Comparison of ENCODE assay signal across 1 cellular context in the genomic region with DNA sequence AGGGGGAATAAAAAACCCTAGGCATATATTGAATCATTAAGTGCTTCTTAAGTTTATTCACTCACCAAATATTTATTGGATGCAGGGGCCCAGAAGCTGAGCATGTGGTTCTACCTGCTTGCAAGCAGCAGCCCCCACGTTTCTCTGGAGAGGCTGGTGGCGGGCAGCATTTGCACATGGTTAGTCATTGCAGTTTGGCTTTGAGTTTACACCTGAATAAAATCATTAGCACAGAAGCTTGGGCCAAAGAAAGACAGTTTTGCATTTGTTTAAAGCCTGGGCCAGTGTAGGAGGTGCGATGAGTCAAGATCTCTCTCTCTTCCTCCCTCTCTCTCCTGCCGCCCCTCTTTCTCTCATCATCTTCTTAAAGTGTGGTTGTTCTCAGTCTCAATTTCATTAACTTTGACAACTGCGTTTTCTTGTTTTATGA.
TF ChIP-seq lines count a peak whose summit lies in the region.

No MANE protein-coding gene starts in this region.

TF ChIP-seq in GM23338, 12 proteins besides CTCF, POLR2A, EP300 and RAD21 (continued from another document):
- TF ChIP-seq, protein P1, sequence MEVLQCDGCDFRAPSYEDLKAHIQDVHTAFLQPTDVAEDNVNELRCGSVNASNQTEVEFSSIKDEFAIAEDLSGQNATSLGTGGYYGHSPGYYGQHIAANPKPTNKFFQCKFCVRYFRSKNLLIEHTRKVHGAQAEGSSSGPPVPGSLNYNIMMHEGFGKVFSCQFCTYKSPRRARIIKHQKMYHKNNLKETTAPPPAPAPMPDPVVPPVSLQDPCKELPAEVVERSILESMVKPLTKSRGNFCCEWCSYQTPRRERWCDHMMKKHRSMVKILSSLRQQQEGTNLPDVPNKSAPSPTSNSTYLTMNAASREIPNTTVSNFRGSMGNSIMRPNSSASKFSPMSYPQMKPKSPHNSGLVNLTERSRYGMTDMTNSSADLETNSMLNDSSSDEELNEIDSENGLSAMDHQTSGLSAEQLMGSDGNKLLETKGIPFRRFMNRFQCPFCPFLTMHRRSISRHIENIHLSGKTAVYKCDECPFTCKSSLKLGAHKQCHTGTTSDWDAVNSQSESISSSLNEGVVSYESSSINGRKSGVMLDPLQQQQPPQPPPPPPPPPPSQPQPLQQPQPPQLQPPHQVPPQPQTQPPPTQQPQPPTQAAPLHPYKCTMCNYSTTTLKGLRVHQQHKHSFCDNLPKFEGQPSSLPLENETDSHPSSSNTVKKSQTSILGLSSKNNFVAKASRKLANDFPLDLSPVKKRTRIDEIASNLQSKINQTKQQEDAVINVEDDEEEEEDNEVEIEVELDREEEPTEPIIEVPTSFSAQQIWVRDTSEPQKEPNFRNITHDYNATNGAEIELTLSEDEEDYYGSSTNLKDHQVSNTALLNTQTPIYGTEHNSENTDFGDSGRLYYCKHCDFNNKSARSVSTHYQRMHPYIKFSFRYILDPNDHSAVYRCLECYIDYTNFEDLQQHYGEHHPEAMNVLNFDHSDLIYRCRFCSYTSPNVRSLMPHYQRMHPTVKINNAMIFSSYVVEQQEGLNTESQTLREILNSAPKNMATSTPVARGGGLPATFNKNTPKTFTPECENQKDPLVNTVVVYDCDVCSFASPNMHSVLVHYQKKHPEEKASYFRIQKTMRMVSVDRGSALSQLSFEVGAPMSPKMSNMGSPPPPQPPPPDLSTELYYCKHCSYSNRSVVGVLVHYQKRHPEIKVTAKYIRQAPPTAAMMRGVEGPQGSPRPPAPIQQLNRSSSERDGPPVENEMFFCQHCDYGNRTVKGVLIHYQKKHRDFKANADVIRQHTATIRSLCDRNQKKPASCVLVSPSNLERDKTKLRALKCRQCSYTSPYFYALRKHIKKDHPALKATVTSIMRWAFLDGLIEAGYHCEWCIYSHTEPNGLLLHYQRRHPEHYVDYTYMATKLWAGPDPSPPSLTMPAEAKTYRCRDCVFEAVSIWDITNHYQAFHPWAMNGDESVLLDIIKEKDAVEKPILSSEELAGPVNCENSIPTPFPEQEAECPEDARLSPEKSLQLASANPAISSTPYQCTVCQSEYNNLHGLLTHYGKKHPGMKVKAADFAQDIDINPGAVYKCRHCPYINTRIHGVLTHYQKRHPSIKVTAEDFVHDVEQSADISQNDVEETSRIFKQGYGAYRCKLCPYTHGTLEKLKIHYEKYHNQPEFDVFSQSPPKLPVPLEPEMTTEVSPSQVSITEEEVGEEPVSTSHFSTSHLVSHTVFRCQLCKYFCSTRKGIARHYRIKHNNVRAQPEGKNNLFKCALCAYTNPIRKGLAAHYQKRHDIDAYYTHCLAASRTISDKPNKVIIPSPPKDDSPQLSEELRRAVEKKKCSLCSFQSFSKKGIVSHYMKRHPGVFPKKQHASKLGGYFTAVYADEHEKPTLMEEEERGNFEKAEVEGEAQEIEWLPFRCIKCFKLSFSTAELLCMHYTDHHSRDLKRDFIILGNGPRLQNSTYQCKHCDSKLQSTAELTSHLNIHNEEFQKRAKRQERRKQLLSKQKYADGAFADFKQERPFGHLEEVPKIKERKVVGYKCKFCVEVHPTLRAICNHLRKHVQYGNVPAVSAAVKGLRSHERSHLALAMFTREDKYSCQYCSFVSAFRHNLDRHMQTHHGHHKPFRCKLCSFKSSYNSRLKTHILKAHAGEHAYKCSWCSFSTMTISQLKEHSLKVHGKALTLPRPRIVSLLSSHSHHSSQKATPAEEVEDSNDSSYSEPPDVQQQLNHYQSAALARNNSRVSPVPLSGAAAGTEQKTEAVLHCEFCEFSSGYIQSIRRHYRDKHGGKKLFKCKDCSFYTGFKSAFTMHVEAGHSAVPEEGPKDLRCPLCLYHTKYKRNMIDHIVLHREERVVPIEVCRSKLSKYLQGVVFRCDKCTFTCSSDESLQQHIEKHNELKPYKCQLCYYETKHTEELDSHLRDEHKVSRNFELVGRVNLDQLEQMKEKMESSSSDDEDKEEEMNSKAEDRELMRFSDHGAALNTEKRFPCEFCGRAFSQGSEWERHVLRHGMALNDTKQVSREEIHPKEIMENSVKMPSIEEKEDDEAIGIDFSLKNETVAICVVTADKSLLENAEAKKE (CRISPR knock-in tag; IDR thresholded peaks at IDR 0.05): peak; percentile 25; the same call in 1 of the 2 replicates
- no peak for TF ChIP-seq EZH2 (IDR thresholded peaks at IDR 0.05; ENCODE audit: low read depth, unreplicated experiment)
